In the genomic region with DNA sequence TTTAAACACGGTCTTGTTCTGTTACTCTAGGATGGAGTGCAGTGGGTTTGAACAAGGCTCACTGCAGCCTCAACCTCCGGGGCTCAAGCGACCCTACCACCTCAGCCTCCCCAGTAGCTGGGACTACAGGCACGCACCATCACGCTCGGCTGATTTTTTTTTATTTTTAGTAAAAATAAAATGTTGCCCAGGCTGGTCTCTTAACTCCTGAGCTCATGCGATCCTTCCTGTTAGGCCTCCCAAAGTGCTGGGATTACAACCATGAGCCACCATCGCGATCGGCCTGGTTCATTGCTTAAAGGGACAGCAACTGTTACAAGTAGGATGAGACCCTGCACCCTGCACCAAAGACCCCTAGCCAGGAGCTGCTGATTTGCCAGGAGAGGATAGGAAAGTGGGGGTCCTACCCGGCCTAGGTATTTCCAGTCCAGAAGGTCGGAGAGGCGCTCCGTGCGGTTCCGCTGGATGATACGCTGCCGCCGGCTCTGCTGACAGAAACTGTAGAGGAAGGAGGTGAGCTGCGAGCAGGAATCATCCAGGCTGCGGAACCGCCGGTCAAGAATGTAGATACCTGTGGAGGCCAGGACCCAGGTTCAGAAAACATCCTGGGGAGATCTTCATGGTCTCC, we compare ENCODE assay signal across 16 cellular contexts. TPM values are rescaled to one million over a fixed set of nuclear protein-coding genes. Genes with fewer than 3 reads are reported as not detected.
A peak's percentile ranks its signal among the peaks of the same experiment; 100 is the strongest.
DNase-seq lines count a peak whose midpoint lies in the region; ATAC-seq, FAIRE-seq and TF ChIP-seq lines count a peak whose summit lies in the region.
"Had no signal": no experiment of that assay in that cellular context is flagged by ENCODE, and none has a peak within 500 bp of the region (broad histone marks: within the 10 kb centered on the region; RNA-seq: fewer than 3 reads in every experiment).

No MANE protein-coding gene starts in this region.

- no peak overlapping the region for H2AFZ ChIP-seq in H1 (ENCODE audit: low read length)
- H2AFZ ChIP-seq: neural progenitor cell had no signal

- H2BK12ac ChIP-seq in H1 (ENCODE audit: low read depth, low read length) = no peak overlapping the region

- no peak for TF ChIP-seq POLR2A in NB4 (IDR thresholded peaks at IDR 0.05; ENCODE audit: extremely low read depth, insufficient read length)
- no peak for TF ChIP-seq POLR2A in H1 (IDR thresholded peaks at IDR 0.05; ENCODE audit: control extremely low read depth in 1 of 2, low read depth in 2 of 2, low read length in 2 of 2)
- no peak for TF ChIP-seq POLR2A in stomach (IDR thresholded peaks at IDR 0.05)

- 95% methylated on average over 22 of the region's 23 CpGs; no CpG with 5 or more reads in 1 of the 2 experiments for WGBS in H1 (ENCODE audit: extremely low coverage in 1 of 2, insufficient coverage in 1 of 2, insufficient read length in 1 of 2, insufficient replicate concordance in 2 of 2, low coverage in 1 of 2, low lambda C conversion rate in 2 of 2, missing lambda C conversion rate in 1 of 2), 2 experiments
- 84 to 89% (median 86%) methylated on average over 21 to 23 of the region's 23 CpGs for WGBS in stomach, 5 donors

- H3K36me3 ChIP-seq in H1 (ENCODE audit: control insufficient read depth in 2 of 4, insufficient read depth in 4 of 4, low read length in 3 of 4) = peaks cover 7 to 34% (median 19%) of the 10 kb centered on the region in 4 experiments; a peak in 5 of 8 replicates
- peaks cover 44 to 89% (median 87%) of the 10 kb centered on the region in 4 donors for H3K36me3 ChIP-seq in stomach

- no peaks in the 10 kb centered on the region for H3K9me3 Mint-ChIP-seq in activated CD8-positive, alpha-beta T cell treated with anti-CD3 and anti-CD28 coated beads for 36 hours
- H3K9me3 Mint-ChIP-seq in activated CD8-positive, alpha-beta T cell treated with anti-CD3 and anti-CD28 coated beads, Interleukin-2, amount 10 ng/mL, durations not matched to agents 7 days and 5 days (ENCODE audit: insufficient read depth) = no peaks in the 10 kb centered on the region
- H3K9me3 Mint-ChIP-seq in stimulated activated effector memory CD8-positive, alpha-beta T cell treated with anti-CD3 and anti-CD28 coated beads, Interleukin-12 subunit alpha, Interleukin-12 subunit beta, amount 100 ng/mL, for 72 hours = no peaks in the 10 kb centered on the region
- H3K9me3 Mint-ChIP-seq: activated naive CD4-positive, alpha-beta T cell treated with anti-CD3 and anti-CD28 coated beads for 36 hours; neural progenitor cell had no signal

- no peak overlapping the region for H3K14ac ChIP-seq in H1 (ENCODE audit: insufficient read length)

- H3K27me3 ChIP-seq in H1 (replicated peaks in 1 of 4; ENCODE audit: control insufficient read depth in 3 of 4, extremely low read depth in 1 of 4, insufficient read depth in 3 of 4, low read length in 3 of 4) (no peaks in the 10 kb centered on the region), stomach (no peaks in the 10 kb centered on the region)
- H3K27me3 ChIP-seq: neural progenitor cell had no signal

- no peaks in the 10 kb centered on the region for H3K27me3 Mint-ChIP-seq in activated CD8-positive, alpha-beta T cell treated with anti-CD3 and anti-CD28 coated beads for 36 hours
- no peaks in the 10 kb centered on the region for H3K27me3 Mint-ChIP-seq in activated CD8-positive, alpha-beta T cell treated with anti-CD3 and anti-CD28 coated beads, Interleukin-2, amount 10 ng/mL, durations not matched to agents 7 days and 5 days (ENCODE audit: low read depth)

- no peak for TF ChIP-seq RAD21 in H1 (IDR thresholded peaks at IDR 0.05 in 1 of 2, conservative IDR thresholded peaks at IDR 0.05 in 1 of 2; ENCODE audit: low read depth in 2 of 2, low read length in 2 of 2)

- H3K27ac Mint-ChIP-seq in activated CD8-positive, alpha-beta T cell treated with anti-CD3 and anti-CD28 coated beads for 36 hours = peak overlapping the region; percentile 11
- no peak overlapping the region for H3K27ac Mint-ChIP-seq in activated CD8-positive, alpha-beta T cell treated with anti-CD3 and anti-CD28 coated beads, Interleukin-2, amount 10 ng/mL, durations not matched to agents 7 days and 5 days
- H3K27ac Mint-ChIP-seq in stimulated activated effector memory CD8-positive, alpha-beta T cell treated with anti-CD3 and anti-CD28 coated beads, Interleukin-12 subunit alpha, Interleukin-12 subunit beta, amount 100 ng/mL, for 72 hours = no peak overlapping the region
- H3K27ac Mint-ChIP-seq: neural progenitor cell had no signal

- peaks cover 0 to 12% of the 10 kb centered on the region in 2 experiments; a peak in 2 of 4 replicates for H3K79me2 ChIP-seq in H1 (ENCODE audit: control insufficient read depth in 1 of 2, insufficient read depth in 2 of 2, low read length in 2 of 2)

- no peak overlapping the region for H3K4ac ChIP-seq in H1 (replicated peaks; ENCODE audit: insufficient read length, low read depth, low read length)

- H4K8ac ChIP-seq in H1 (ENCODE audit: extremely low read depth, insufficient read depth, low read length) = no peak overlapping the region

- no peak overlapping the region for H3K4me3 Mint-ChIP-seq in activated CD8-positive, alpha-beta T cell treated with anti-CD3 and anti-CD28 coated beads for 36 hours
- no peak overlapping the region for H3K4me3 Mint-ChIP-seq in activated CD8-positive, alpha-beta T cell treated with anti-CD3 and anti-CD28 coated beads, Interleukin-2, amount 10 ng/mL, durations not matched to agents 7 days and 5 days
- H3K4me3 Mint-ChIP-seq in stimulated activated effector memory CD8-positive, alpha-beta T cell treated with anti-CD3 and anti-CD28 coated beads, Interleukin-12 subunit alpha, Interleukin-12 subunit beta, amount 100 ng/mL, for 72 hours = no peak overlapping the region
- H3K4me3 Mint-ChIP-seq: activated naive CD4-positive, alpha-beta T cell treated with anti-CD3 and anti-CD28 coated beads for 36 hours; neural progenitor cell had no signal

- H2BK5ac ChIP-seq in H1 (ENCODE audit: low read depth, low read length) = no peak overlapping the region

- H3K4me1 ChIP-seq in H1 (replicated peaks in 1 of 4; ENCODE audit: control insufficient read depth in 3 of 4, insufficient read depth in 4 of 4, low read length in 3 of 4) = peaks cover 0 to 3% (median 1%) of the 10 kb centered on the region in 4 experiments; a peak in 4 of 7 replicates
- peaks cover 14 to 53% (median 33%) of the 10 kb centered on the region in 4 donors for H3K4me1 ChIP-seq in stomach

- H4K5ac ChIP-seq in H1 (ENCODE audit: insufficient read length, low read depth, low read length) = no peak overlapping the region

- peaks cover 43% of the 10 kb centered on the region for H3K36me3 Mint-ChIP-seq in activated CD8-positive, alpha-beta T cell treated with anti-CD3 and anti-CD28 coated beads for 36 hours (ENCODE audit: low read depth)
- peaks cover 52% of the 10 kb centered on the region for H3K36me3 Mint-ChIP-seq in activated CD8-positive, alpha-beta T cell treated with anti-CD3 and anti-CD28 coated beads, Interleukin-2, amount 10 ng/mL, durations not matched to agents 7 days and 5 days (ENCODE audit: low read depth)
- H3K36me3 Mint-ChIP-seq in stimulated activated effector memory CD8-positive, alpha-beta T cell treated with anti-CD3 and anti-CD28 coated beads, Interleukin-12 subunit alpha, Interleukin-12 subunit beta, amount 100 ng/mL, for 72 hours = peaks cover 94% of the 10 kb centered on the region

- peaks cover 2% of the 10 kb centered on the region; the same call in 1 of the 2 replicates for H3K79me1 ChIP-seq in H1 (ENCODE audit: low read depth, low read length)

- POLR2A ChIA-PET in activated CD8-positive, alpha-beta T cell treated with anti-CD3 and anti-CD28 coated beads for 36 hours (lab: Charles Lee) = interaction anchor here (0.6 to 1.5 kb wide), 9 partner anchors 8 to 174 kb away, joined by 3 to 10 read pairs (median 4); partner anchors contain the start of genes NUCB1 and PPP1R15A
- POLR2A ChIA-PET in activated CD8-positive, alpha-beta T cell treated with anti-CD3 and anti-CD28 coated beads, Interleukin-2, amount 10 ng/mL, durations not matched to agents 7 days and 5 days (lab: Charles Lee) = interaction anchor here (0.8 to 1.2 kb wide), 7 partner anchors 8 to 171 kb away, joined by 3 to 4 read pairs (median 3); partner anchors contain the start of gene GYS1
- POLR2A ChIA-PET in H1 (lab: Charles Lee; ENCODE audit: partially characterized antibody) = interaction anchor here (0.9 to 4.6 kb wide), 15 partner anchors 9 to 144 kb away, joined by 3 to 27 read pairs (median 4); partner anchors contain the start of genes BAX, DHDH, NUCB1 and PPP1R15A

- H3K23ac ChIP-seq in H1 (ENCODE audit: insufficient read length) = no peak overlapping the region

- H3K4me3 ChIP-seq in NB4 (ENCODE audit: low read depth, low read length) (no peak overlapping the region), H1 (ENCODE audit: extremely low read depth in 1 of 4, insufficient read depth in 2 of 4, low read depth in 3 of 4, low read length in 4 of 4) (no peak overlapping the region), stomach (no peak overlapping the region)
- H3K4me3 ChIP-seq: lung, neural progenitor cell, prostate gland had no signal

- H3K4me1 Mint-ChIP-seq in activated CD8-positive, alpha-beta T cell treated with anti-CD3 and anti-CD28 coated beads for 36 hours (ENCODE audit: low read depth) = peaks cover 23% of the 10 kb centered on the region
- peaks cover 36% of the 10 kb centered on the region for H3K4me1 Mint-ChIP-seq in activated CD8-positive, alpha-beta T cell treated with anti-CD3 and anti-CD28 coated beads, Interleukin-2, amount 10 ng/mL, durations not matched to agents 7 days and 5 days (ENCODE audit: low read depth)
- H3K4me1 Mint-ChIP-seq in stimulated activated effector memory CD8-positive, alpha-beta T cell treated with anti-CD3 and anti-CD28 coated beads, Interleukin-12 subunit alpha, Interleukin-12 subunit beta, amount 100 ng/mL, for 72 hours = peaks cover 36% of the 10 kb centered on the region

- H2BK15ac ChIP-seq in H1 (ENCODE audit: low read length) = no peak overlapping the region

- FAIRE-seq in H1 (lab: Jason Lieb, UNC) = no peak
- FAIRE-seq: H54 had no signal

- H3K9me3 ChIP-seq in H1 (ENCODE audit: insufficient read depth in 2 of 2, low read depth in 1 of 2, low read length in 1 of 2) (no peaks in the 10 kb centered on the region), stomach (no peaks in the 10 kb centered on the region)
- H3K9me3 ChIP-seq: prostate gland had no signal

- ATAC-seq in activated CD8-positive, alpha-beta T cell treated with anti-CD3 and anti-CD28 coated beads for 36 hours = no peak
- ATAC-seq in activated CD8-positive, alpha-beta T cell treated with anti-CD3 and anti-CD28 coated beads, Interleukin-2, amount 10 ng/mL, durations not matched to agents 7 days and 5 days = no peak
- ATAC-seq in stimulated activated effector memory CD8-positive, alpha-beta T cell treated with anti-CD3 and anti-CD28 coated beads, Interleukin-12 subunit alpha, Interleukin-12 subunit beta, amount 100 ng/mL, for 72 hours = no peak

- H2AK5ac ChIP-seq in H1 (ENCODE audit: low read depth, low read length) = no peak overlapping the region

- H2BK120ac ChIP-seq in H1 (replicated peaks; ENCODE audit: low read depth, low read length) = no peak overlapping the region

- H3K18ac ChIP-seq in H1 (ENCODE audit: extremely low read depth, low read length) = no peak overlapping the region

- no peak overlapping the region for H3K56ac ChIP-seq in H1 (replicated peaks; ENCODE audit: insufficient read length, low read depth, low read length)

- CTCF ChIA-PET in activated CD8-positive, alpha-beta T cell treated with anti-CD3 and anti-CD28 coated beads for 36 hours (lab: Charles Lee) = interaction anchor here (0.6 to 2.6 kb wide), 43 partner anchors 8 to 296 kb away, joined by 3 to 32 read pairs (median 4); partner anchors contain the start of genes BAX, BCAT2, DHDH and GYS1
- CTCF ChIA-PET in activated CD8-positive, alpha-beta T cell treated with anti-CD3 and anti-CD28 coated beads, Interleukin-2, amount 10 ng/mL, durations not matched to agents 7 days and 5 days (lab: Charles Lee) = interaction anchor here (0.6 to 3.4 kb wide), 42 partner anchors 8 to 325 kb away, joined by 3 to 39 read pairs (median 4); partner anchors contain the start of genes BAX, CA11, DHDH and GYS1
- CTCF ChIA-PET in H1 (lab: Charles Lee; ENCODE audit: partially characterized antibody) = interaction anchor here (0.5 to 3.0 kb wide), 49 partner anchors 8 to 218 kb away, joined by 3 to 18 read pairs (median 5); partner anchors contain the start of genes BAX, DHDH, FUT1 and GYS1

- TF ChIP-seq CTCF in activated CD8-positive, alpha-beta T cell treated with anti-CD3 and anti-CD28 coated beads for 36 hours (IDR thresholded peaks at IDR 0.05) = no peak
- no peak for TF ChIP-seq CTCF in NB4 (IDR thresholded peaks at IDR 0.05; ENCODE audit: low read depth, low read length)
- no peak for TF ChIP-seq CTCF in H1 (IDR thresholded peaks at IDR 0.05; ENCODE audit: control extremely low read depth in 1 of 3, insufficient read depth in 1 of 3, low read depth in 1 of 3, low read length in 3 of 3)
- no peak for TF ChIP-seq CTCF in stomach (IDR thresholded peaks at IDR 0.05)

- intact Hi-C loops in activated CD8-positive, alpha-beta T cell treated with anti-CD3 and anti-CD28 coated beads for 36 hours (cut with micrococcal nuclease) = no loop called here
- intact Hi-C loops in stomach (cut with DNase I; ENCODE audit: low total_unique reads) = no loop called here

- DNase-seq in activated CD8-positive, alpha-beta T cell treated with anti-CD3 and anti-CD28 coated beads for 36 hours = no peak
- DNase-seq in activated CD8-positive, alpha-beta T cell treated with anti-CD3 and anti-CD28 coated beads, Interleukin-2, amount 10 ng/mL, durations not matched to agents 7 days and 5 days = no peak
- peak; percentile 3 for DNase-seq in NB4 (ENCODE audit: low read depth)
- no peak for DNase-seq in H1 (ENCODE audit: low read depth in 1 of 2, low spot score in 2 of 2)
- no peak for DNase-seq in stomach
- no peak for DNase-seq in activated gamma-delta T cell (lab: John Stamatoyannopoulos, UW)
- no peak for DNase-seq in stimulated activated effector memory CD8-positive, alpha-beta T cell treated with anti-CD3 and anti-CD28 coated beads, Interleukin-12 subunit alpha, Interleukin-12 subunit beta, amount 100 ng/mL, for 72 hours (ENCODE audit: low spot score in 2 of 2)
- DNase-seq in OCI-M2 (lab: John Stamatoyannopoulos, UW; ENCODE audit: unreplicated experiment) = no peak

- H3K27ac ChIP-seq in H1 (ENCODE audit: low read depth, low read length) (no peak overlapping the region), stomach (peak overlapping the region in 3 of 5 donors; percentile 20 to 51 (median 43))
- H3K27ac ChIP-seq: neural progenitor cell had no signal

- H4K20me1 ChIP-seq in H1 (replicated peaks in 1 of 2; ENCODE audit: control insufficient read depth in 1 of 2, insufficient read depth in 2 of 2, low read length in 2 of 2) = peaks cover 3 to 13% of the 10 kb centered on the region in 2 experiments

- no peak overlapping the region for H4K91ac ChIP-seq in H1 (replicated peaks; ENCODE audit: insufficient read length, low read length)

- H2BK20ac ChIP-seq in H1 (ENCODE audit: low read length) = no peak overlapping the region

- H3K9ac ChIP-seq in H1 (replicated peaks in 1 of 4; ENCODE audit: extremely low read depth in 1 of 4, low read depth in 3 of 4, low read length in 3 of 4) = no peak overlapping the region
- H3K9ac ChIP-seq: neural progenitor cell had no signal

- TF ChIP-seq EP300 in H1 (IDR thresholded peaks at IDR 0.05; ENCODE audit: borderline replicate concordance in 1 of 2, low read depth in 2 of 2, low read length in 2 of 2) (no peak), stomach (IDR thresholded peaks at IDR 0.05) (no peak)

- H3K23me2 ChIP-seq in H1 (ENCODE audit: low read depth, low read length) = peaks cover 5% of the 10 kb centered on the region; the same call in 1 of the 2 replicates

- H3K4me2 ChIP-seq in H1 (ENCODE audit: insufficient read depth in 1 of 2, low read depth in 2 of 2, low read length in 2 of 2) = no peak overlapping the region
- H3K4me2 ChIP-seq: neural progenitor cell had no signal

RNA-seq across cellular contexts. Expression of gene FTL, which starts 5.1 kb away (rescaled TPM):
- 1,000 to 10,000 TPM; 1,296 to 1,324 TPM for total RNA-seq in activated CD8-positive, alpha-beta T cell treated with anti-CD3 and anti-CD28 coated beads for 36 hours
- total RNA-seq in activated CD8-positive, alpha-beta T cell treated with anti-CD3 and anti-CD28 coated beads, Interleukin-2, amount 10 ng/mL, durations not matched to agents 7 days and 5 days = 1,000 to 10,000 TPM in 1 of 2 experiments, 100 to 1,000 TPM in 1; 971 to 1,027 TPM
- 1,751 and 1,764 TPM in 2 replicates for total RNA-seq in H1 (2021; fragmentation: NEBNext Ultra II Directional; extraction: Animal tissue kit (Norgen Biotek cat#: 25700))
- polyA plus RNA-seq in H1 (2011; rRNA removed) (2,427 and 3,043 TPM in 2 replicates), stomach (1,000 to 10,000 TPM; 3,915 to 8,824 (median 7,571) TPM)
- polyA plus RNA-seq in H1 (2011; cell fraction: cytosol; rRNA removed) = 1,042 TPM
- polyA plus RNA-seq in H1 (2011; cell fraction: nucleus; rRNA removed) = 1,402 TPM
- polyA plus RNA-seq in H1 (2012, experiment 1 of 2) = 1,164 to 2,476 TPM (median 2,085 TPM) in 4 replicates
- 3,986 TPM for polyA plus RNA-seq in H1 (2012, experiment 2 of 2)
- polyA plus RNA-seq in H1 (2013, experiment 1 of 2) = 2,213 TPM
- polyA plus RNA-seq in H1 (2013, experiment 2 of 2) = 2,143 TPM
- 388 and 494 TPM in 2 replicates for polyA minus RNA-seq in H1 (2011; rRNA and poly(A)+ RNA removed)
- polyA minus RNA-seq in H1 (2011; cell fraction: cytosol; rRNA and poly(A)+ RNA removed) = 417 TPM
- 311 TPM for polyA minus RNA-seq in H1 (2011; cell fraction: nucleus; rRNA and poly(A)+ RNA removed)
- total RNA-seq in stomach = 1,000 to 10,000 TPM; 1,292 to 4,272 (median 3,457) TPM

RNA-seq across cellular contexts. Expression of gene BAX, which starts 15.6 kb away (rescaled TPM):
- 100 to 1,000 TPM; 182 to 189 TPM for total RNA-seq in activated CD8-positive, alpha-beta T cell treated with anti-CD3 and anti-CD28 coated beads for 36 hours
- 100 to 1,000 TPM; 336 to 350 TPM for total RNA-seq in activated CD8-positive, alpha-beta T cell treated with anti-CD3 and anti-CD28 coated beads, Interleukin-2, amount 10 ng/mL, durations not matched to agents 7 days and 5 days
- 257 and 295 TPM in 2 replicates for total RNA-seq in H1 (2021; fragmentation: NEBNext Ultra II Directional; extraction: Animal tissue kit (Norgen Biotek cat#: 25700))
- polyA plus RNA-seq in H1 (2011; rRNA removed) = 346 and 750 TPM in 2 replicates
- polyA plus RNA-seq in H1 (2011; cell fraction: cytosol; rRNA removed) = 281 TPM
- 369 TPM for polyA plus RNA-seq in H1 (2011; cell fraction: nucleus; rRNA removed)
- polyA plus RNA-seq in H1 (2012, experiment 1 of 2) = 346 to 545 TPM (median 505 TPM) in 4 replicates
- 448 TPM for polyA plus RNA-seq in H1 (2012, experiment 2 of 2)
- 121 TPM for polyA plus RNA-seq in H1 (2013, experiment 1 of 2)
- 128 TPM for polyA plus RNA-seq in H1 (2013, experiment 2 of 2)
- 70.9 and 97.6 TPM in 2 replicates for polyA minus RNA-seq in H1 (2011; rRNA and poly(A)+ RNA removed)
- polyA minus RNA-seq in H1 (2011; cell fraction: cytosol; rRNA and poly(A)+ RNA removed) = 127 TPM
- 125 TPM for polyA minus RNA-seq in H1 (2011; cell fraction: nucleus; rRNA and poly(A)+ RNA removed)
- 100 to 1,000 TPM in 1 of 5 donors, 10 to 100 TPM in 4; 12.1 to 121 (median 20.2) TPM for total RNA-seq in stomach
- 10 to 100 TPM; 61.6 to 85.3 (median 77.6) TPM for polyA plus RNA-seq in stomach

RNA-seq across cellular contexts. Expression of gene GYS1, which starts 22.9 kb away (rescaled TPM):
- 10 to 100 TPM; 58.1 to 58.7 TPM for total RNA-seq in activated CD8-positive, alpha-beta T cell treated with anti-CD3 and anti-CD28 coated beads for 36 hours
- total RNA-seq in activated CD8-positive, alpha-beta T cell treated with anti-CD3 and anti-CD28 coated beads, Interleukin-2, amount 10 ng/mL, durations not matched to agents 7 days and 5 days = 10 to 100 TPM; 54.7 to 57.9 TPM
- 37.8 and 38.7 TPM in 2 replicates for total RNA-seq in H1 (2021; fragmentation: NEBNext Ultra II Directional; extraction: Animal tissue kit (Norgen Biotek cat#: 25700))
- polyA plus RNA-seq in H1 (2011; rRNA removed) (30.0 and 41.9 TPM in 2 replicates), stomach (10 to 100 TPM; 13.0 to 25.5 (median 15.5) TPM)
- polyA plus RNA-seq in H1 (2011; cell fraction: cytosol; rRNA removed) = 25.6 TPM
- 52.0 TPM for polyA plus RNA-seq in H1 (2011; cell fraction: nucleus; rRNA removed)
- polyA plus RNA-seq in H1 (2012, experiment 1 of 2) = 31.3 to 34.4 TPM (median 34.1 TPM) in 4 replicates
- polyA plus RNA-seq in H1 (2012, experiment 2 of 2) = 33.2 TPM
- 23.7 TPM for polyA plus RNA-seq in H1 (2013, experiment 1 of 2)
- polyA plus RNA-seq in H1 (2013, experiment 2 of 2) = 22.3 TPM
- 43.2 and 45.0 TPM in 2 replicates for polyA minus RNA-seq in H1 (2011; rRNA and poly(A)+ RNA removed)
- 25.8 TPM for polyA minus RNA-seq in H1 (2011; cell fraction: cytosol; rRNA and poly(A)+ RNA removed)
- 19.8 TPM for polyA minus RNA-seq in H1 (2011; cell fraction: nucleus; rRNA and poly(A)+ RNA removed)
- 10 to 100 TPM; 13.0 to 63.6 (median 46.4) TPM for total RNA-seq in stomach

RNA-seq across cellular contexts. Expression of gene RUVBL2, which starts 23.4 kb away (rescaled TPM):
- 100 to 1,000 TPM; 175 to 176 TPM for total RNA-seq in activated CD8-positive, alpha-beta T cell treated with anti-CD3 and anti-CD28 coated beads for 36 hours
- total RNA-seq in activated CD8-positive, alpha-beta T cell treated with anti-CD3 and anti-CD28 coated beads, Interleukin-2, amount 10 ng/mL, durations not matched to agents 7 days and 5 days = 100 to 1,000 TPM; 105 to 106 TPM
- total RNA-seq in H1 (2021; fragmentation: NEBNext Ultra II Directional; extraction: Animal tissue kit (Norgen Biotek cat#: 25700)) = 152 and 160 TPM in 2 replicates
- polyA plus RNA-seq in H1 (2011; rRNA removed) = 247 and 341 TPM in 2 replicates
- 318 TPM for polyA plus RNA-seq in H1 (2011; cell fraction: cytosol; rRNA removed)
- polyA plus RNA-seq in H1 (2011; cell fraction: nucleus; rRNA removed) = 322 TPM
- polyA plus RNA-seq in H1 (2012, experiment 1 of 2) = 172 to 250 TPM (median 216 TPM) in 4 replicates
- 191 TPM for polyA plus RNA-seq in H1 (2012, experiment 2 of 2)
- 85.2 TPM for polyA plus RNA-seq in H1 (2013, experiment 1 of 2)
- polyA plus RNA-seq in H1 (2013, experiment 2 of 2) = 79.0 TPM
- 148 and 152 TPM in 2 replicates for polyA minus RNA-seq in H1 (2011; rRNA and poly(A)+ RNA removed)
- polyA minus RNA-seq in H1 (2011; cell fraction: cytosol; rRNA and poly(A)+ RNA removed) = 139 TPM
- polyA minus RNA-seq in H1 (2011; cell fraction: nucleus; rRNA and poly(A)+ RNA removed) = 97.5 TPM
- 10 to 100 TPM in 4 of 5 donors, under 1 TPM in 1; 0.58 to 96.0 (median 59.1) TPM for total RNA-seq in stomach
- 10 to 100 TPM; 55.3 to 69.2 (median 63.3) TPM for polyA plus RNA-seq in stomach

RNA-seq across cellular contexts. Expression of gene DHDH, which starts 36.8 kb away (rescaled TPM):
- total RNA-seq in activated CD8-positive, alpha-beta T cell treated with anti-CD3 and anti-CD28 coated beads for 36 hours = 1 to 10 TPM; 1.4 to 2.8 TPM
- 1 to 10 TPM; 1.6 to 1.9 TPM for total RNA-seq in activated CD8-positive, alpha-beta T cell treated with anti-CD3 and anti-CD28 coated beads, Interleukin-2, amount 10 ng/mL, durations not matched to agents 7 days and 5 days
- 2.2 and 2.7 TPM in 2 replicates for total RNA-seq in H1 (2021; fragmentation: NEBNext Ultra II Directional; extraction: Animal tissue kit (Norgen Biotek cat#: 25700))
- 2.8 and 2.9 TPM in 2 replicates for polyA plus RNA-seq in H1 (2011; rRNA removed)
- 2.7 TPM for polyA plus RNA-seq in H1 (2011; cell fraction: cytosol; rRNA removed)
- 3.1 TPM for polyA plus RNA-seq in H1 (2011; cell fraction: nucleus; rRNA removed)
- polyA plus RNA-seq in H1 (2012, experiment 1 of 2) = 2.0 to 3.1 TPM (median 2.4 TPM) in 4 replicates
- 1.7 TPM for polyA plus RNA-seq in H1 (2012, experiment 2 of 2)
- polyA plus RNA-seq in H1 (2013, experiment 1 of 2) = 1.2 TPM
- 1.2 TPM for polyA plus RNA-seq in H1 (2013, experiment 2 of 2)
- polyA minus RNA-seq in H1 (2011; rRNA and poly(A)+ RNA removed) = 0.34 and 0.35 TPM in 2 replicates
- polyA minus RNA-seq in H1 (2011; cell fraction: cytosol; rRNA and poly(A)+ RNA removed) = 1.8 TPM
- 0.60 TPM for polyA minus RNA-seq in H1 (2011; cell fraction: nucleus; rRNA and poly(A)+ RNA removed)
- total RNA-seq in stomach = under 1 TPM in 1 of 5 donors, not detected in 4; 0.89 TPM
- 1 to 10 TPM in 1 of 3 donors, under 1 TPM in 1, not detected in 1; 0.93 to 1.2 TPM for polyA plus RNA-seq in stomach
- total RNA-seq: A172, cardiac septum, LHCN-M2 had no signal
